8 cellular contexts compared by ENCODE assay signal in the genomic region with DNA sequence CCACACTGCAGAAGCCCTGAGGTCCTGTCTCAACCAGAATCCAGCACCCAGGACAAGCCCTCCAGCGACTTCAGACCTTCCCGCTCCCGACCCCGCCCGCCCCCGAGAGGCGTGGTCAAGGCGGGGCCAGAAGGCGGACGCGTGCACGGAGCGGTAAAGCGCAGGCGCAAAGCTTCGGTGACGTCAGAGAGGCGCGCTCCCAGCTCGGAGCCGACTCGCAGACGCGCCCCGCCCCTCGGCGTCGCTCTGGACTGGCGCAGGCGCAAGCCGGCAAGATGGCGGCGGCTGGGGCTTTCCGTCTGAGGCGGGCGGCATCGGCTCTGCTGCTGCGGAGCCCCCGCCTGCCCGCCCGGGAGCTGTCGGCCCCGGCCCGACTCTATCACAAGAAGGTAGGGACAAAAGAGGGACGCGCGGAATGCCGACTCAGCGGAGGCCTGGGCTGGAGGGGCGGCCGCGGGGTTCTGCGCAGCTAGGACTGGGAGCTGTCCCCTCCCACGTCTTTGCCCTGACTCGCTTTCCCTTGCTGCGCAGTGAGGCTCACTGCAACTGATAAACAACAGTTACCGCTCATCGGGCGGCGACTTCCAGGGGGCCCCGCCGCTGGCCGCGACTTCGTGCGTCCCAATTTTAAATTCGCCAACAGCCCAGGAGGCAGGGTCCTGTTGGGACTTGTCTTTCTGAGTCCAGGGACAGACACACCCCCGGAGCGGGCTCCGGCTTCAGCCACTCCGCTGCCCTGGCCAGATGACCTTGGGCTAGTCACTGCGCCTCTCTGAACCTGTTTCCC. TPM values are rescaled to one million over a fixed set of nuclear protein-coding genes. Genes with fewer than 3 reads are reported as not detected.
DNase-seq lines count a peak whose midpoint lies in the region; ATAC-seq and TF ChIP-seq lines count a peak whose summit lies in the region.

A gene (plus strand): TSS at position 249 of the 787 bp plus-strand sequence. CDS start 27 bp downstream, at position 276.

- peaks cover 52% of the 10 kb centered on the region for H3K36me3 ChIP-seq in WERI-Rb-1
- no peaks in the 10 kb centered on the region for H3K36me3 ChIP-seq in breast epithelium
- H3K36me3 ChIP-seq in skeletal muscle tissue (ENCODE audit: control insufficient read depth in 3 of 3, insufficient read depth in 3 of 3, low read length in 3 of 3) = peaks cover 18 to 42% (median 33%) of the 10 kb centered on the region in 3 donors

- TF ChIP-seq CTCF in AG04450 (IDR thresholded peaks at IDR 0.05; ENCODE audit: low read depth, low read length) = no peak
- TF ChIP-seq CTCF in WERI-Rb-1 (IDR thresholded peaks at IDR 0.05; ENCODE audit: low read depth, low read length) = no peak
- no peak for TF ChIP-seq CTCF in breast epithelium (IDR thresholded peaks at IDR 0.05)

- POLR2A ChIA-PET in AG04450 (lab: Yijun Ruan, JAX) = interaction anchor here (0.6 to 1.6 kb wide), 5 partner anchors 21 to 536 kb away, joined by 3 to 5 read pairs (median 3); no protein-coding TSS in a partner anchor

- H3K27me3 ChIP-seq in AG04450 (ENCODE audit: control insufficient read depth, insufficient read depth, low read length) (no peaks in the 10 kb centered on the region), WERI-Rb-1 (ENCODE audit: insufficient read depth, low read depth, severe bottlenecking) (no peaks in the 10 kb centered on the region), breast epithelium (no peaks in the 10 kb centered on the region), skeletal muscle tissue (ENCODE audit: control insufficient read depth in 3 of 3, insufficient read depth in 3 of 3, low read length in 3 of 3) (no peaks in the 10 kb centered on the region)

- H3K9me3 ChIP-seq in AG04450 (ENCODE audit: control insufficient read depth, insufficient read depth, low read length) (no peaks in the 10 kb centered on the region; the same call in 1 of the 2 replicates), WERI-Rb-1 (ENCODE audit: severe bottlenecking) (no peaks in the 10 kb centered on the region), breast epithelium (no peaks in the 10 kb centered on the region), iPS-18c (ENCODE audit: control insufficient read depth, insufficient read depth, low read length) (no peaks in the 10 kb centered on the region), skeletal muscle tissue (ENCODE audit: control insufficient read depth in 3 of 3, low read length in 3 of 3) (no peaks in the 10 kb centered on the region)

- CTCF ChIA-PET in AG04450 (lab: Charles Lee) = interaction anchor here (0.6 to 15.8 kb wide), 7 partner anchors 8 to 532 kb away, joined by 3 to 508 read pairs (median 3); no protein-coding TSS in a partner anchor

- intact Hi-C loops in breast epithelium (cut with DNase I; ENCODE audit: low total_unique reads) = loop anchor here (5.0 to 10.0 kb wide), 2 partner anchors 242 to 530 kb away; a partner anchor contains a TSS

- H3K4me1 ChIP-seq in breast epithelium (peaks cover 0 to 6% of the 10 kb centered on the region in 2 donors), skeletal muscle tissue (ENCODE audit: control insufficient read depth in 3 of 3, insufficient read depth in 3 of 3, low read length in 3 of 3) (peaks cover 52 to 70% (median 52%) of the 10 kb centered on the region in 3 donors)

- peak within 1 kb of the TSS; percentile 100 for H3K4me3 ChIP-seq in AG04450 (ENCODE audit: low read depth, low read length)
- H3K4me3 ChIP-seq in WERI-Rb-1 (ENCODE audit: low read depth, low read length) = peak within 1 kb of the TSS; percentile 73
- H3K4me3 ChIP-seq in breast epithelium = peak within 1 kb of the TSS; percentile 93 to 100 (median 98)
- H3K4me3 ChIP-seq in iPS-18c (ENCODE audit: insufficient read depth, low read depth, low read length) = peak within 1 kb of the TSS; percentile 84
- peak within 1 kb of the TSS; percentile 93 to 100 (median 98) for H3K4me3 ChIP-seq in skeletal muscle tissue (ENCODE audit: low read length in 3 of 3)

- peak within 1 kb of the TSS; percentile 87 for H3K27ac ChIP-seq in AG04450 (ENCODE audit: low read depth, low read length)
- H3K27ac ChIP-seq in WERI-Rb-1 = peak within 1 kb of the TSS; percentile 93
- H3K27ac ChIP-seq in breast epithelium = peak within 1 kb of the TSS; percentile 91 to 95
- H3K27ac ChIP-seq in skeletal muscle tissue (ENCODE audit: low read depth, low read length) = peak within 1 kb of the TSS; percentile 94

- ATAC-seq in GM18909 (IDR thresholded peaks at IDR 0.05; ENCODE audit: poor library complexity, unreplicated experiment) (peak; percentile 67), HG03159 (IDR thresholded peaks at IDR 0.05; ENCODE audit: unreplicated experiment) (peak; percentile 59)

- DNase-seq in AG04450 (ENCODE audit: low read depth, low spot score) = peak; percentile 94
- peak; percentile 99 for DNase-seq in NCI-H2227 (lab: John Stamatoyannopoulos, UW; ENCODE audit: unreplicated experiment)
- peak; percentile 97 for DNase-seq in WERI-Rb-1
- DNase-seq in breast epithelium (ENCODE audit: low spot score in 2 of 2) = peak; percentile 96 to 98

- peak; percentile 56 for TF ChIP-seq POLR2A in breast epithelium (IDR thresholded peaks at IDR 0.05)

- peak within 1 kb of the TSS; percentile 95 to 99 (median 98) for H3K9ac ChIP-seq in skeletal muscle tissue (ENCODE audit: low read depth in 1 of 3, low read length in 3 of 3)

RNA-seq across cellular contexts. Expression of the gene that starts here (rescaled TPM):
- polyA plus RNA-seq in AG04450 (2011; rRNA removed) = 164 and 184 TPM in 2 replicates
- 61.7 and 84.1 TPM in 2 replicates for polyA minus RNA-seq in AG04450 (2011; rRNA and poly(A)+ RNA removed)
- total RNA-seq in breast epithelium = 100 to 1,000 TPM; 220 to 328 (median 227) TPM
- total RNA-seq in skeletal muscle tissue = 83.0 TPM

Comparison
In these comparisons a context has a peak if more than half of its experiments do, and no peak if none do; other contexts are left out.
1. Peak in every context shown above with its lines: DNase-seq, ATAC-seq, H3K4me3 ChIP-seq and H3K27ac ChIP-seq.